In the genomic region with DNA sequence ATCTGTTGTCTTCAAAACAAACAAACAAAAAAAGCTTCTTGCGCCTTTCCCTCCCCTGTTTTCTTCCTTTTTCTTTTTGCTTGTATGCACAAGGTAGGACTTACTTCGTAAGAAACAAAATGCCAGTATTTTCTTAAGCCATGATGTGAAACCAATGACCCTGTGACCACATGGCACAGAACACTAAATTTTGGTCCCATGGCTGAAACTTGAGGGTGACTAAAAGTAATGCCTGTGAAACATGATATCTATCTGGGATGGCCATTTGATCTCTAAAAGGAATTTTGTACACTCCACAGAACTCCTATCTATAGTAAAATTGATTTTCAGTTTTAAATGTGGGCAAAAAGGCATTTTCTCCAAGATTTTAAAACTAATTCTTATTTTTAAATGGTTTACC, we compare ENCODE assay signal across 11 cellular contexts.
"Had no signal": no experiment of that assay in that cellular context is flagged by ENCODE, and none has a peak within 500 bp of the region (broad histone marks: within the 10 kb centered on the region; RNA-seq: fewer than 3 reads in every experiment).

No MANE protein-coding gene starts in this region.

- H3K4me3 ChIP-seq: tibial nerve had no signal

- H3K9me3 ChIP-seq: tibial nerve had no signal

- DNase-seq: activated effector memory CD4-positive, alpha-beta T cell treated with Interleukin-2 at 50 U/mL for 16 hours; activated naive CD4-positive, alpha-beta T cell treated with anti-CD3 and anti-CD28 coated beads, Interleukin-2, amount 50 U/mL, for 16 hours; anterior cingulate cortex; dermis blood vessel endothelial cell; effector memory CD8-positive, alpha-beta T cell; mammary epithelial cell; natural killer cell; stimulated activated naive B cell treated with anti-CD40 and anti-IgM and Interleukin-4, amounts not matched to agents 10 μg/mL and 1 μg/mL and 100 μg/mL, for 72 hours had no signal

- H3K27ac ChIP-seq: epithelial cell of prostate, tibial nerve had no signal

- H3K27me3 ChIP-seq: tibial nerve had no signal

- ATAC-seq: effector memory CD8-positive, alpha-beta T cell; left lobe of liver; natural killer cell; stimulated activated naive B cell treated with anti-CD40 and anti-IgM and Interleukin-4, amounts not matched to agents 10 μg/mL and 1 μg/mL and 100 μg/mL, for 72 hours had no signal

- H3K4me1 ChIP-seq: tibial nerve had no signal
